Comparison of ENCODE assay signal across 13 cellular contexts in genomic region chr19:38728752-38729541, GRCh38. TPM values are rescaled to one million over a fixed set of nuclear protein-coding genes. Genes with fewer than 3 reads are reported as not detected.
DNase-seq lines count a peak whose midpoint lies in the region; ATAC-seq, FAIRE-seq and TF ChIP-seq lines count a peak whose summit lies in the region.
"Had no signal": no experiment of that assay in that cellular context is flagged by ENCODE, and none has a peak within 500 bp of the region (broad histone marks: within the 10 kb centered on the region; RNA-seq: fewer than 3 reads in every experiment).

No MANE protein-coding gene starts in this region.

- H3K27ac ChIP-seq in BLaER1 (peak overlapping the region; percentile 55; the same call in 1 of the 2 replicates), body of pancreas (peak overlapping the region in 2 of 4 donors; percentile 90), pancreas (peak overlapping the region in 1 of 4 donors; percentile 37)
- H3K27ac ChIP-seq: suprapubic skin, WERI-Rb-1 had no signal

- H3K9me3 Mint-ChIP-seq in immature natural killer cell = no peaks in the 10 kb centered on the region
- H3K9me3 Mint-ChIP-seq: T-cell had no signal

- intact Hi-C loops in body of pancreas (cut with DNase I) (no loop called here), pancreas (cut with DNase I) (loop anchor here in 1 of 3 donors (5.0 kb wide), 1 partner anchor 82 kb away; the partner anchor contains the start of gene ACTN4)

- H3K4me1 ChIP-seq in BLaER1 (peaks cover 17% of the 10 kb centered on the region), body of pancreas (peaks cover 37% of the 10 kb centered on the region), pancreas (peaks cover 19 to 21% (median 20%) of the 10 kb centered on the region in 3 donors)

- DNase-seq in body of pancreas (peak in 3 of 4 donors; percentile 3 to 17 (median 16)), immature natural killer cell (no peak), pancreas (peak in 4 of 6 donors; percentile 24 to 77 (median 58)), DMS53 (lab: John Stamatoyannopoulos, UW) (no peak), GM19239 (ENCODE audit: insufficient read length, low spot score) (no peak), H4 (ENCODE audit: low spot score) (no peak)

- 86 to 88% methylated on average over 16 to 37 of the region's 37 CpGs for WGBS in body of pancreas, 2 donors
- 86 to 91% methylated on average over 35 to 37 of the region's 37 CpGs for WGBS in pancreas, 2 donors

- TF ChIP-seq POLR2A in body of pancreas (IDR thresholded peaks at IDR 0.05) = no peak

- no peaks in the 10 kb centered on the region for H4K20me1 ChIP-seq in BLaER1

- no peak overlapping the region for H3K4me2 ChIP-seq in BLaER1

- H3K4me3 ChIP-seq in BLaER1 (no peak overlapping the region), body of pancreas (no peak overlapping the region), pancreas (no peak overlapping the region)
- H3K4me3 ChIP-seq: Peyer's patch, suprapubic skin had no signal

- H3K36me3 ChIP-seq in BLaER1 (peaks cover 76% of the 10 kb centered on the region), body of pancreas (replicated peaks in 1 of 2; ENCODE audit: insufficient read depth in 1 of 2, low read depth in 2 of 2) (peaks cover 29 to 32% of the 10 kb centered on the region in 2 donors), pancreas (peaks cover 0 to 50% (median 32%) of the 10 kb centered on the region in 3 donors)

- no peak overlapping the region for H3K9ac ChIP-seq in BLaER1

- H3K27me3 ChIP-seq in BLaER1 (no peaks in the 10 kb centered on the region), body of pancreas (no peaks in the 10 kb centered on the region), pancreas (no peaks in the 10 kb centered on the region)
- H3K27me3 ChIP-seq: Peyer's patch, suprapubic skin had no signal

- H3K27me3 Mint-ChIP-seq in immature natural killer cell (ENCODE audit: low read depth in 3 of 3) = peaks cover 7 to 23% (median 19%) of the 10 kb centered on the region in 3 donors
- H3K27me3 Mint-ChIP-seq: progenitor cell of endocrine pancreas, T-cell had no signal

- no peak for ATAC-seq in body of pancreas
- no peak for ATAC-seq in pancreas
- no peak for ATAC-seq in HG02870 (IDR thresholded peaks at IDR 0.05; ENCODE audit: unreplicated experiment)

- H3K9me3 ChIP-seq in BLaER1 (no peaks in the 10 kb centered on the region), body of pancreas (no peaks in the 10 kb centered on the region), pancreas (no peaks in the 10 kb centered on the region)
- H3K9me3 ChIP-seq: Peyer's patch, suprapubic skin had no signal

- no peak for TF ChIP-seq CTCF in body of pancreas (IDR thresholded peaks at IDR 0.05)
- no peak for TF ChIP-seq CTCF in pancreas (IDR thresholded peaks at IDR 0.05)

- H3K27ac Mint-ChIP-seq in immature natural killer cell = peak overlapping the region in 5 of 6 donors; percentile 17 to 85 (median 68)

- H3K36me3 Mint-ChIP-seq in immature natural killer cell = peaks cover 4 to 21% (median 9%) of the 10 kb centered on the region in 3 donors

- peaks cover 66% of the 10 kb centered on the region in 2 donors for H3K4me1 Mint-ChIP-seq in immature natural killer cell

- peak overlapping the region in 2 of 5 donors; percentile 13 to 18 for H3K4me3 Mint-ChIP-seq in immature natural killer cell
- H3K4me3 Mint-ChIP-seq: T-cell had no signal

- FAIRE-seq in pancreas (lab: Jason Lieb, UNC) = no peak
- FAIRE-seq in GM19239 (lab: Jason Lieb, UNC) = no peak

RNA-seq across cellular contexts. Expression of gene CAPN12, which starts 15.3 kb away (rescaled TPM):
- total RNA-seq in body of pancreas (10 to 100 TPM in 1 of 2 donors, 1 to 10 TPM in 1; 9.9 to 11.4 TPM), pancreas (1 to 10 TPM; 2.3 to 8.8 (median 7.1) TPM)
- polyA plus RNA-seq in immature natural killer cell (10 to 100 TPM; 25.7 to 72.8 (median 55.1) TPM), pancreas (10 to 100 TPM; 40.4 to 46.3 TPM)
- not detected in 2 replicates for total RNA-seq in H4 (2014; rRNA removed; shearing (Covaris generic))

RNA-seq across cellular contexts. Expression of gene LGALS7, which starts 44.4 kb away (rescaled TPM):
- total RNA-seq in body of pancreas = not detected
- polyA plus RNA-seq in immature natural killer cell = not detected
- total RNA-seq in pancreas = not detected
- polyA plus RNA-seq in pancreas = not detected
- not detected in 2 replicates for total RNA-seq in H4 (2014; rRNA removed; shearing (Covaris generic))
- total RNA-seq: Peyer's patch, progenitor cell of endocrine pancreas, T-cell had no signal

Comparison
In these comparisons a context has a peak if more than half of its experiments do, and no peak if none do; other contexts are left out.
1. DNase-seq: peak in body of pancreas (3 of 4) and pancreas (4 of 6); none in immature natural killer cell (0 of 3), DMS53 (single experiment), GM19239 (single experiment) and H4 (single experiment).